16 cellular contexts compared by ENCODE assay signal in the genomic region with DNA sequence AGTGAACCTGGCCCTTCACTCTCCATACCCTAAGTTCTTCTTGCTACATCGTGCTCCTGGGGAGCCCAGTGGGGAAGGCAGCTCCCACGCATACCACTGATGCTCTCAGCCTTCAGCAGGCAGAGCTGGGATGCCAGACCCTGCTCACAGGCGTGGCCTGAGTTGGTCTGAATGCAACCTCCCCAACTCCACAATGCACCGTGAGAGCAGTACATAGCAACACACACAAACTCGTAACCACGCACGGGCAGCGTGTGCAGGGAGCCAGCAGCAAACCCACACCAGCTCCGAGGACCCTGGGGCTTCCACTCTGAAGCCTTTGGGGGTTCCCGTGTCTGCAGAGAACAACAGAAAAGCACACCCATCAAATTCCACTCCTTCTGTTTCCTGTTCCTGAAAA. TPM values are rescaled to one million over a fixed set of nuclear protein-coding genes. Genes with fewer than 3 reads are reported as not detected.
DNase-seq lines count a peak whose midpoint lies in the region; TF ChIP-seq lines count a peak whose summit lies in the region.
"Had no signal": no experiment of that assay in that cellular context is flagged by ENCODE, and none has a peak within 500 bp of the region (broad histone marks: within the 10 kb centered on the region; RNA-seq: fewer than 3 reads in every experiment).

No MANE protein-coding gene starts in this region.

- H3K27me3 ChIP-seq in endodermal cell (ENCODE audit: control insufficient read depth, insufficient read depth, low read length, poor library complexity, severe bottlenecking) = no peaks in the 10 kb centered on the region
- H3K27me3 ChIP-seq: BLaER1 treated with 17β-estradiol and CSF1 and Interleukin-3, amounts not matched to agents 10 nM and 100 nM; Peyer's patch had no signal

- H3K27me3 Mint-ChIP-seq in endodermal cell (ENCODE audit: insufficient read depth) = no peaks in the 10 kb centered on the region

- 87 to 90% methylated on average over 7 to 10 of the region's 10 CpGs for WGBS in endodermal cell (ENCODE audit: insufficient coverage in 1 of 2, insufficient read length in 1 of 2), 2 experiments

- H3K9me3 ChIP-seq in endodermal cell (ENCODE audit: control insufficient read depth, low read length) = no peaks in the 10 kb centered on the region
- H3K9me3 ChIP-seq: BLaER1 treated with 17β-estradiol and CSF1 and Interleukin-3, amounts not matched to agents 10 nM and 100 nM; Peyer's patch had no signal

- no peak overlapping the region for H3K4me3 Mint-ChIP-seq in endodermal cell
- H3K4me3 Mint-ChIP-seq: HFFc6 had no signal

- TF ChIP-seq CTCF in endodermal cell (conservative IDR thresholded peaks at IDR 0.05) = no peak

- H3K4me1 Mint-ChIP-seq in endodermal cell = peaks cover 18% of the 10 kb centered on the region

- peak; percentile 35 for DNase-seq in activated CD8-positive, alpha-beta memory T cell treated with anti-CD3 and anti-CD28 coated beads for 24 hours
- DNase-seq in activated CD8-positive, alpha-beta memory T cell treated with anti-CD3 and anti-CD28 coated beads, Interleukin-2, amount 50 U/mL, for 4 hours = no peak
- DNase-seq in endodermal cell = peak; percentile 43
- peak; percentile 59 for DNase-seq in mesenteric fat pad (ENCODE audit: low spot score)
- no peak for DNase-seq in A172 (ENCODE audit: low spot score)
- DNase-seq in activated CD4-positive, alpha-beta T cell treated with anti-CD3 and anti-CD28 coated beads for 4 hours = no peak
- DNase-seq in NCI-H774 (lab: John Stamatoyannopoulos, UW) = no peak
- DNase-seq in NOMO-1 treated with DMSO at 0.1 percent for 48 hours (lab: John Stamatoyannopoulos, UW; ENCODE audit: unreplicated experiment) = no peak
- DNase-seq: GF-D8, HFFc6, KBM-7, NCI-H1436, NCI-H2081, NCI-H510A had no signal

- H3K36me3 ChIP-seq in endodermal cell (ENCODE audit: control insufficient read depth, insufficient read depth, low read length) = no peaks in the 10 kb centered on the region
- H3K36me3 ChIP-seq: BLaER1 treated with 17β-estradiol and CSF1 and Interleukin-3, amounts not matched to agents 10 nM and 100 nM; Peyer's patch had no signal

- no peak overlapping the region for H3K4me3 ChIP-seq in endodermal cell (ENCODE audit: low read length)
- H3K4me3 ChIP-seq: BLaER1 treated with 17β-estradiol and CSF1 and Interleukin-3, amounts not matched to agents 10 nM and 100 nM; Peyer's patch had no signal

- H3K27ac Mint-ChIP-seq in endodermal cell = no peak overlapping the region
- H3K27ac Mint-ChIP-seq: HFFc6 had no signal

- H3K27ac ChIP-seq in endodermal cell (ENCODE audit: low read depth, low read length) = no peak overlapping the region
- H3K27ac ChIP-seq: BLaER1 treated with 17β-estradiol and CSF1 and Interleukin-3, amounts not matched to agents 10 nM and 100 nM; Peyer's patch had no signal

- H3K4me1 ChIP-seq in endodermal cell (ENCODE audit: control insufficient read depth, insufficient read depth, low read length) = no peaks in the 10 kb centered on the region
- H3K4me1 ChIP-seq: Peyer's patch had no signal

- H3K36me3 Mint-ChIP-seq in endodermal cell (ENCODE audit: low read depth) = peaks cover 15% of the 10 kb centered on the region

- H3K9ac ChIP-seq in endodermal cell (ENCODE audit: extremely low read depth, low read length, poor library complexity, severe bottlenecking) = no peak overlapping the region
- H3K9ac ChIP-seq: BLaER1 treated with 17β-estradiol and CSF1 and Interleukin-3, amounts not matched to agents 10 nM and 100 nM had no signal

- no peaks in the 10 kb centered on the region for H3K9me3 Mint-ChIP-seq in endodermal cell
- H3K9me3 Mint-ChIP-seq: HFFc6 had no signal

RNA-seq across cellular contexts. Expression of a gene that starts 37.2 kb away (rescaled TPM):
- total RNA-seq in endodermal cell = 10 to 100 TPM; 14.3 to 28.5 TPM
- polyA plus RNA-seq in endodermal cell (2013, experiment 1 of 2) = 4.3 TPM
- 5.0 TPM for polyA plus RNA-seq in endodermal cell (2013, experiment 2 of 2)
- 34.6 TPM for total RNA-seq in mesenteric fat pad
- 2.1 and 2.7 TPM in 2 replicates for total RNA-seq in A172 (2014; rRNA removed; shearing (Covaris generic))

Comparison
In these comparisons a context has a peak if more than half of its experiments do, and no peak if none do; other contexts are left out.
1. DNase-seq: peak in activated CD8-positive, alpha-beta memory T cell treated with anti-CD3 and anti-CD28 coated beads for 24 hours (single experiment), endodermal cell (single experiment) and mesenteric fat pad (single experiment); none in activated CD8-positive, alpha-beta memory T cell treated with anti-CD3 and anti-CD28 coated beads, Interleukin-2, amount 50 U/mL, for 4 hours (single experiment), A172 (single experiment), activated CD4-positive, alpha-beta T cell treated with anti-CD3 and anti-CD28 coated beads for 4 hours (0 of 2), NCI-H774 (single experiment) and NOMO-1 treated with DMSO at 0.1 percent for 48 hours (single experiment).